9 cellular contexts compared by ENCODE assay signal in genomic region chr5:177425196-177425800, GRCh38. TPM values are rescaled to one million over a fixed set of nuclear protein-coding genes. Genes with fewer than 3 reads are reported as not detected.
DNase-seq lines count a peak whose midpoint lies in the region; ATAC-seq and TF ChIP-seq lines count a peak whose summit lies in the region.
"Had no signal": no experiment of that assay in that cellular context is flagged by ENCODE, and none has a peak within 500 bp of the region (broad histone marks: within the 10 kb centered on the region; RNA-seq: fewer than 3 reads in every experiment).

No MANE protein-coding gene starts in this region.

- in situ Hi-C loops in brain microvascular endothelial cell (cut with HindIII; ENCODE audit: low pct_ligation_motif_present, low sequenced_read_pairs): loop anchor here (25.0 kb wide), 1 partner anchor 113 kb away; the partner anchor contains the start of genes MXD3, PRELID1 and RAB24

- H3K9ac ChIP-seq in mesendoderm (ENCODE audit: low read length): peak overlapping the region; percentile 41

- intact Hi-C loops in left cardiac atrium (cut with DNase I): no loop called here
- intact Hi-C loops in uterus (cut with DNase I; ENCODE audit: low total_unique reads): no loop called here

- H2AK5ac ChIP-seq in mesendoderm (ENCODE audit: low read length): peak overlapping the region; percentile 37

- H2BK5ac ChIP-seq in mesendoderm (ENCODE audit: low read length): no peak overlapping the region

- H3K36me3 ChIP-seq in right atrium auricular region (no peaks in the 10 kb centered on the region), brain microvascular endothelial cell (replicated peaks) (no peaks in the 10 kb centered on the region), mesendoderm (ENCODE audit: control insufficient read depth, insufficient read depth, low read length) (no peaks in the 10 kb centered on the region), uterus (no peaks in the 10 kb centered on the region)

- H3K79me1 ChIP-seq in mesendoderm (ENCODE audit: low read length): peaks cover 11% of the 10 kb centered on the region

- H3K18ac ChIP-seq in mesendoderm (ENCODE audit: low read length): no peak overlapping the region

- no peak overlapping the region for H2BK15ac ChIP-seq in mesendoderm (replicated peaks; ENCODE audit: low read depth)

- H3K4me1 ChIP-seq in right atrium auricular region (peaks cover 0 to 32% of the 10 kb centered on the region in 2 donors), mesendoderm (ENCODE audit: control insufficient read depth, low read depth, low read length) (peaks cover 6% of the 10 kb centered on the region), uterus (peaks cover 0 to 8% of the 10 kb centered on the region in 2 donors)

- H3K56ac ChIP-seq in mesendoderm (ENCODE audit: low read length): peak overlapping the region; percentile 75

- H4K5ac ChIP-seq in mesendoderm (ENCODE audit: low read length): no peak overlapping the region

- WGBS in mesendoderm (ENCODE audit: extremely low coverage, insufficient coverage, low lambda C conversion rate): no CpG with 5 or more reads among the region's 13 CpGs

- no peak for TF ChIP-seq POLR2A in uterus (IDR thresholded peaks at IDR 0.05)

- no peak overlapping the region for H2BK120ac ChIP-seq in mesendoderm (ENCODE audit: low read depth, low read length)

- no peak overlapping the region for H3K23ac ChIP-seq in mesendoderm (ENCODE audit: low read length)

- H4K8ac ChIP-seq in mesendoderm (ENCODE audit: low read depth, low read length): no peak overlapping the region

- peaks cover 5% of the 10 kb centered on the region for H3K79me2 ChIP-seq in mesendoderm (ENCODE audit: control insufficient read depth, insufficient read depth, low read length)

- H3K9me3 ChIP-seq in right atrium auricular region (no peaks in the 10 kb centered on the region), uterus (no peaks in the 10 kb centered on the region)

- H3K27me3 ChIP-seq in right atrium auricular region (no peaks in the 10 kb centered on the region), brain microvascular endothelial cell (replicated peaks) (no peaks in the 10 kb centered on the region), mesendoderm (ENCODE audit: insufficient read depth, low read length, poor library complexity) (no peaks in the 10 kb centered on the region), uterus (no peaks in the 10 kb centered on the region)

- ATAC-seq in left cardiac atrium (no peak), HG02678 (IDR thresholded peaks at IDR 0.05; ENCODE audit: unreplicated experiment) (no peak), HG02970 (IDR thresholded peaks at IDR 0.05; ENCODE audit: low FRiP score, unreplicated experiment) (no peak), HG03520 (IDR thresholded peaks at IDR 0.05; ENCODE audit: unreplicated experiment) (no peak)

- DNase-seq in right atrium auricular region (ENCODE audit: low spot score) (no peak), left cardiac atrium (no peak), brain microvascular endothelial cell (no peak), mesendoderm (no peak), uterus (no peak)

- no peak overlapping the region for H3K4ac ChIP-seq in mesendoderm (ENCODE audit: low read depth, low read length)

- H3K4me3 ChIP-seq in right atrium auricular region (peak overlapping the region; percentile 51 to 59), brain microvascular endothelial cell (ENCODE audit: low read depth, low read length) (peak overlapping the region; percentile 66), mesendoderm (ENCODE audit: low read length) (peak overlapping the region; percentile 55), uterus (peak overlapping the region; percentile 56 to 71)

- TF ChIP-seq CTCF in right atrium auricular region (IDR thresholded peaks at IDR 0.05) (no peak), brain microvascular endothelial cell (IDR thresholded peaks at IDR 0.05; ENCODE audit: low read depth, low read length, missing control alignments) (no peak), uterus (IDR thresholded peaks at IDR 0.05) (no peak)

- H3K4me2 ChIP-seq in mesendoderm (ENCODE audit: low read length): peak overlapping the region; percentile 83

- H3K27ac ChIP-seq in right atrium auricular region: peak overlapping the region; percentile 95 to 97
- H3K27ac ChIP-seq in brain microvascular endothelial cell: peak overlapping the region; percentile 89
- peak overlapping the region; percentile 69 for H3K27ac ChIP-seq in mesendoderm (ENCODE audit: low read depth, low read length)
- H3K27ac ChIP-seq in uterus: peak overlapping the region; percentile 93 to 96

RNA-seq across cellular contexts. Expression of gene GRK6, which starts 1.2 kb away (rescaled TPM):
- total RNA-seq in right atrium auricular region (10 to 100 TPM in 1 of 2 donors, 1 to 10 TPM in 1; 9.9 to 14.1 TPM), left cardiac atrium (10 to 100 TPM; 14.6 to 20.1 TPM), uterus (10 to 100 TPM; 16.4 to 29.8 (median 20.9) TPM)
- polyA plus RNA-seq in mesendoderm (2013, experiment 1 of 2): 20.9 TPM
- 21.1 TPM for polyA plus RNA-seq in mesendoderm (2013, experiment 2 of 2)

RNA-seq across cellular contexts. Expression of gene F12, which starts 15.9 kb away (rescaled TPM):
- under 1 TPM in 1 of 2 donors, not detected in 1; 0.43 TPM for total RNA-seq in right atrium auricular region
- under 1 TPM; 0.27 to 0.39 TPM for total RNA-seq in left cardiac atrium
- 0.24 TPM for polyA plus RNA-seq in mesendoderm (2013, experiment 1 of 2)
- polyA plus RNA-seq in mesendoderm (2013, experiment 2 of 2): 0.25 TPM
- 1 to 10 TPM in 1 of 4 donors, not detected in 3; 7.6 TPM for total RNA-seq in uterus

RNA-seq across cellular contexts. Expression of gene PRR7, which starts 21.3 kb away (rescaled TPM):
- 1 to 10 TPM in 1 of 2 donors, under 1 TPM in 1; 0.90 to 1.1 TPM for total RNA-seq in right atrium auricular region
- total RNA-seq in left cardiac atrium: 1 to 10 TPM in 1 of 2 donors, under 1 TPM in 1; 0.59 to 1.6 TPM
- 2.6 TPM for polyA plus RNA-seq in mesendoderm (2013, experiment 1 of 2)
- polyA plus RNA-seq in mesendoderm (2013, experiment 2 of 2): 2.9 TPM
- 1 to 10 TPM in 2 of 4 donors, not detected in 2; 1.9 to 3.0 TPM for total RNA-seq in uterus

RNA-seq across cellular contexts. Expression of gene PFN3, which starts 24.8 kb away (rescaled TPM):
- total RNA-seq in right atrium auricular region (not detected), left cardiac atrium (not detected), uterus (not detected)
- polyA plus RNA-seq in mesendoderm (2013, experiment 1 of 2): not detected
- not detected for polyA plus RNA-seq in mesendoderm (2013, experiment 2 of 2)
- total RNA-seq: SK-MEL-5 had no signal

RNA-seq across cellular contexts. Expression of gene SLC34A1, which starts 41.1 kb away (rescaled TPM):
- not detected for total RNA-seq in right atrium auricular region
- total RNA-seq in left cardiac atrium: not detected
- not detected for polyA plus RNA-seq in mesendoderm (2013, experiment 1 of 2)
- polyA plus RNA-seq in mesendoderm (2013, experiment 2 of 2): not detected
- not detected for total RNA-seq in uterus
